25 cellular contexts compared by ENCODE assay signal in the genomic region with DNA sequence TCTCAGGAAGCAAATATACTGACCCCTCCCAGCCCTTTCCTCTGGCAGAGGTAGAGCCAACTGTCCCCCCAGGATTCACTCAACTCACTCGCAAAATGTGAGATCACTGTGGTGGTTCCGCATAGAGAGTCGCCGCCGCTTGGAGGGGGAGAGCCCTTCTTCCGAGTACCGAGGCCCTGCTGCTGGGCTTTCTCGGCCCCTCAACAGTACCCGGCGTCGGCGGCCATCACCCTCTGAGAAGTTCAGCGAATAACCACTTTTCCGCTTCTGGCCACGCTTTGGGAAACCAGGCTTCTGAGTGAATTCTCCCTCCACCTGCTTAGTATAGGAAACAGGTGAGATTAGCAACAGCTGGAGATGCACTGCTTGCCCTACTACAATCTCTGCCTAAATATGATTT.
"Had no signal": no experiment of that assay in that cellular context is flagged by ENCODE, and none has a peak within 500 bp of the region (broad histone marks: within the 10 kb centered on the region; RNA-seq: fewer than 3 reads in every experiment).

No MANE protein-coding gene starts in this region.

- H3K27me3 ChIP-seq: colonic mucosa, foreskin keratinocyte, gastroesophageal sphincter, heart left ventricle, hepatocyte had no signal

- FAIRE-seq: endometrium, frontal cortex, kidney had no signal

- H3K4me1 ChIP-seq: colonic mucosa, foreskin keratinocyte had no signal

- H3K9me3 ChIP-seq: colonic mucosa, esophagus muscularis mucosa, gastroesophageal sphincter, heart left ventricle, left ventricle myocardium inferior, lower lobe of right lung, mucosa of descending colon had no signal

- ATAC-seq: effector memory CD8-positive, alpha-beta T cell; gastroesophageal sphincter; heart left ventricle; left colon; left lobe of liver; mucosa of descending colon had no signal

- DNase-seq: colonic mucosa; cortex of kidney; effector CD8-positive, alpha-beta T cell; effector memory CD8-positive, alpha-beta T cell; endodermal cell; foreskin keratinocyte; heart left ventricle; hypothalamus; immature natural killer cell; islet precursor cell; kidney; kidney glomerular epithelial cell; left colon; left ventricle myocardium inferior; mesenchymal stem cell; mucosa of descending colon had no signal

- H3K27ac Mint-ChIP-seq: dendritic cell treated with granulocyte-macrophage colony-stimulating factor and Interleukin-4, amounts not matched to agents 40 ng/mL and 50 ng/mL, for 4 days; endodermal cell; immature natural killer cell; mesothelial cell of epicardium had no signal

- H3K27me3 Mint-ChIP-seq: dendritic cell treated with granulocyte-macrophage colony-stimulating factor and Interleukin-4, amounts not matched to agents 40 ng/mL and 50 ng/mL, for 4 days; effector memory CD8-positive, alpha-beta T cell had no signal

- H3K4me3 Mint-ChIP-seq: dendritic cell treated with granulocyte-macrophage colony-stimulating factor and Interleukin-4, amounts not matched to agents 40 ng/mL and 50 ng/mL, for 4 days; effector memory CD8-positive, alpha-beta T cell; endodermal cell; immature natural killer cell; mesothelial cell of epicardium had no signal

- H3K27ac ChIP-seq: colonic mucosa, esophagus muscularis mucosa, foreskin keratinocyte, gastroesophageal sphincter, heart left ventricle, hepatocyte, left ventricle myocardium inferior had no signal

- H3K9me3 Mint-ChIP-seq: dendritic cell treated with granulocyte-macrophage colony-stimulating factor and Interleukin-4, amounts not matched to agents 40 ng/mL and 50 ng/mL, for 4 days; effector memory CD8-positive, alpha-beta T cell; endodermal cell; immature natural killer cell; mesothelial cell of epicardium had no signal

- H3K4me3 ChIP-seq: colonic mucosa, esophagus muscularis mucosa, gastroesophageal sphincter, heart left ventricle, hepatocyte, left ventricle myocardium inferior, lower lobe of right lung, mucosa of descending colon had no signal
